Comparison of ENCODE assay signal across 9 cellular contexts in the genomic region with DNA sequence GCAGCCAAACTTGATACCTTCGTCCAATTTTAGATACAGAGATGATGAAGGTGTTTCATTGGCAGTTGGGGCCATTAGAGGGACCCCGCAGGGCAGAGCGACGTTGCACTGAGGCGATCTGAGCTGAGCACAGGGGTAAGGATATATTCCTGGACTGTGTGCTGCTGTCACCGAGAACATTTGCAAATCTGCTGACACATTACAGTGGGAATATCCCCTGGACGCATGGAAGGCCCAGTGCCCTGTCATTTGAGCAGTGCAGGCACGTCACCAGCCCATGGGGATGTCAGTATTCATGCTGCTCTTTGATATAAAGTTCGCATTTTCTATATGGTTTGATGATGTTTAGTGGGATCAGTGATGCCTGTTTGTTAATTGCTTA. TPM values are rescaled to one million over a fixed set of nuclear protein-coding genes. Genes with fewer than 3 reads are reported as not detected.
A peak's percentile ranks its signal among the peaks of the same experiment; 100 is the strongest.
DNase-seq lines count a peak whose midpoint lies in the region; ATAC-seq, FAIRE-seq and TF ChIP-seq lines count a peak whose summit lies in the region.
"Had no signal": no experiment of that assay in that cellular context is flagged by ENCODE, and none has a peak within 500 bp of the region (broad histone marks: within the 10 kb centered on the region; RNA-seq: fewer than 3 reads in every experiment).

No MANE protein-coding gene starts in this region.

- H2AFZ ChIP-seq in osteoblast (ENCODE audit: low read length), result peak overlapping the region; percentile 79

- ATAC-seq in GM18868 (IDR thresholded peaks at IDR 0.05; ENCODE audit: unreplicated experiment) (peak; percentile 4), HG03442 (IDR thresholded peaks at IDR 0.05; ENCODE audit: unreplicated experiment) (peak; percentile 3), HG03159 (IDR thresholded peaks at IDR 0.05; ENCODE audit: unreplicated experiment) (no peak), HG03108 (IDR thresholded peaks at IDR 0.05; ENCODE audit: unreplicated experiment) (no peak)

- H3K4me1 ChIP-seq in osteoblast (ENCODE audit: insufficient read depth, low read length), result peaks cover 28% of the 10 kb centered on the region
- H3K4me1 ChIP-seq in small intestine (ENCODE audit: control insufficient read depth in 2 of 2, insufficient read depth in 1 of 2, low read depth in 1 of 2, low read length in 1 of 2), result no peaks in the 10 kb centered on the region

- H3K4me3 ChIP-seq in choroid plexus epithelial cell (ENCODE audit: low read depth, low read length) (peak overlapping the region; percentile 26), osteoblast (ENCODE audit: insufficient read depth, low read length) (peak overlapping the region; percentile 63), small intestine (ENCODE audit: low read depth in 1 of 2, low read length in 2 of 2) (no peak overlapping the region)
- H3K4me3 ChIP-seq: SJSA1 had no signal

- FAIRE-seq in small intestine (lab: Jason Lieb, UNC), result no peak

- peak overlapping the region; percentile 83 for H3K4me2 ChIP-seq in osteoblast (ENCODE audit: insufficient read depth, low read length)

- no peaks in the 10 kb centered on the region for H4K20me1 ChIP-seq in osteoblast (ENCODE audit: insufficient read depth, low read length)

- no peaks in the 10 kb centered on the region for H3K9me3 ChIP-seq in osteoblast (ENCODE audit: low read depth, low read length)
- no peaks in the 10 kb centered on the region for H3K9me3 ChIP-seq in small intestine (ENCODE audit: control insufficient read depth, low read depth)

- peak overlapping the region; percentile 77 for H3K27ac ChIP-seq in osteoblast (ENCODE audit: low read depth, low read length)
- H3K27ac ChIP-seq in small intestine (ENCODE audit: low read depth in 1 of 2, low read length in 1 of 2), result no peak overlapping the region
- H3K27ac ChIP-seq: SJSA1 had no signal

- peaks cover 2% of the 10 kb centered on the region for H3K79me2 ChIP-seq in osteoblast (ENCODE audit: insufficient read depth, low read length)

- TF ChIP-seq CTCF in choroid plexus epithelial cell (conservative IDR thresholded peaks at IDR 0.05; ENCODE audit: low read depth, low read length) (no peak), osteoblast (IDR thresholded peaks at IDR 0.05; ENCODE audit: extremely low read depth, low read depth, low read length) (no peak)

- DNase-seq in choroid plexus epithelial cell (ENCODE audit: low read depth) (no peak), osteoblast (ENCODE audit: insufficient read length, low spot score, missing footprints) (no peak), small intestine (no peak), NAMALWA (ENCODE audit: low spot score) (no peak)

- 54 to 71% (median 66%) methylated on average over 9 of the region's 9 CpGs for WGBS in small intestine, 3 donors

- H3K36me3 ChIP-seq in osteoblast (ENCODE audit: insufficient read depth, low read length) (no peaks in the 10 kb centered on the region), small intestine (ENCODE audit: control insufficient read depth in 2 of 2, insufficient read depth in 2 of 2, low read length in 2 of 2) (no peaks in the 10 kb centered on the region)
- H3K36me3 ChIP-seq: SJSA1 had no signal

- H3K27me3 ChIP-seq in osteoblast (ENCODE audit: insufficient read depth, low read length) (no peaks in the 10 kb centered on the region), small intestine (ENCODE audit: control insufficient read depth in 2 of 2, insufficient read depth in 2 of 2, low read length in 2 of 2) (no peaks in the 10 kb centered on the region)
- H3K27me3 ChIP-seq: SJSA1 had no signal

RNA-seq across cellular contexts. Expression of gene MMADHC, which starts 10.4 kb away (rescaled TPM):
- total RNA-seq in osteoblast, result 165 and 187 TPM in 2 replicates
- 100 to 1,000 TPM in 1 of 3 donors, 10 to 100 TPM in 2; 78.5 to 101 (median 95.1) TPM for polyA plus RNA-seq in small intestine

Comparison
In these comparisons a context has a peak if more than half of its experiments do, and no peak if none do; other contexts are left out.
1. ATAC-seq: peak in GM18868 (single experiment) and HG03442 (single experiment); none in HG03159 (single experiment) and HG03108 (single experiment).
2. H3K4me3 ChIP-seq: peak in choroid plexus epithelial cell (single experiment) and osteoblast (single experiment); none in small intestine (0 of 2).